ENCODE assay signal across 30 cellular contexts in the genomic region with DNA sequence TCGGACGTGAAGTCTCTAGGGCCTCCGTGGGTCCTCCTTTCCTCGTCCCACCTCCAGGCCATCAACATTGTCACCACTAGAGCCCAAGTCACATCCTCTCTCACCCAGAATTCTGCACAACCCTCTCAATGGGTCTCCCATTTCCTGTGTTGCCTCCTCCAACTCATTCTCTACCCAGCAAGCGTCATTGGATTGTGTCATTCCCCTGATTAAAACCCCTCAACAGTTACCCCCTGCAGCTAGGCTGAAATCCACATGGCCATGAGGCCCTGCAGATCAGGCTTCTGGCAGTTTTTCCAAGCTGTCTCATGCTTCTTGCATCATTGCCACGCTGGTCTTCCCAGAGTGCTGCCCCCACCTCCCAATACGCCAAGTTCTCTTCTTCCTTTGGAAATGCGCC.
"Had no signal": no experiment of that assay in that cellular context is flagged by ENCODE, and none has a peak within 500 bp of the region (broad histone marks: within the 10 kb centered on the region; RNA-seq: fewer than 3 reads in every experiment).

No MANE protein-coding gene starts in this region.

- H3K9me3 Mint-ChIP-seq: activated CD4-positive, alpha-beta memory T cell treated with anti-CD3 and anti-CD28 coated beads for 36 hours; activated naive CD4-positive, alpha-beta T cell treated with anti-CD3 and anti-CD28 coated beads for 36 hours; activated naive CD4-positive, alpha-beta T cell treated with anti-CD3 and anti-CD28 coated beads, Interleukin-2, amount 50 U/mL, for 72 hours; activated naive CD8-positive, alpha-beta T cell treated with anti-CD3 and anti-CD28 coated beads, Interleukin-2, amount 10 ng/mL, durations not matched to agents 7 days and 5 days; activated T-helper 1 cell treated with anti-CD3 and anti-CD28 coated beads, Interleukin-12 subunit alpha, Interleukin-12 subunit beta, Interleukin-2, Interleukin-4 antibody, amounts not matched to agents 30 ng/mL and 10 ng/mL and 1 ng/mL, durations not matched to agents 14 hours and 24 hours and 36 hours; activated T-helper 2 cell treated with anti-CD3 and anti-CD28 coated beads, Interferon-gamma antibody, Interleukin-2, Interleukin-4, amounts not matched to agents 10 μg/mL and 5 μg/mL and 100 μg/mL, durations not matched to agents 14 hours and 24 hours and 36 hours; central memory CD8-positive, alpha-beta T cell; dendritic cell treated with granulocyte-macrophage colony-stimulating factor and Interleukin-4, amounts not matched to agents 40 ng/mL and 50 ng/mL, for 4 days; endodermal cell had no signal

- H3K27ac ChIP-seq: brain microvascular endothelial cell, coronary artery, dorsolateral prefrontal cortex, foreskin keratinocyte, gastrocnemius medialis, heart left ventricle had no signal

- H3K36me3 ChIP-seq: brain microvascular endothelial cell, gastrocnemius medialis, heart left ventricle had no signal

- H3K4me3 ChIP-seq: coronary artery, dorsolateral prefrontal cortex, gastrocnemius medialis, heart left ventricle had no signal

- H3K9me3 ChIP-seq: gastrocnemius medialis, heart left ventricle had no signal

- ATAC-seq: activated CD8-positive, alpha-beta memory T cell treated with anti-CD3 and anti-CD28 coated beads, Interleukin-2, amount 10 ng/mL, durations not matched to agents 7 days and 5 days; activated CD8-positive, alpha-beta T cell treated with anti-CD3 and anti-CD28 coated beads, Interleukin-2, amount 10 ng/mL, durations not matched to agents 7 days and 5 days; activated naive CD4-positive, alpha-beta T cell treated with anti-CD3 and anti-CD28 coated beads, Interleukin-2, amount 50 U/mL, for 72 hours; esophagus mucosa; foreskin keratinocyte; gastrocnemius medialis; heart left ventricle; WTC11 had no signal

- H3K36me3 Mint-ChIP-seq: activated CD4-positive, alpha-beta memory T cell treated with anti-CD3 and anti-CD28 coated beads for 36 hours; activated CD8-positive, alpha-beta memory T cell treated with anti-CD3 and anti-CD28 coated beads, Interleukin-2, amount 10 ng/mL, durations not matched to agents 7 days and 5 days; activated naive CD4-positive, alpha-beta T cell treated with anti-CD3 and anti-CD28 coated beads, Interleukin-2, amount 50 U/mL, for 72 hours; activated naive CD8-positive, alpha-beta T cell treated with anti-CD3 and anti-CD28 coated beads, Interleukin-2, amount 10 ng/mL, durations not matched to agents 7 days and 5 days; WTC11 had no signal

- H3K27ac Mint-ChIP-seq: activated CD4-positive, alpha-beta memory T cell treated with anti-CD3 and anti-CD28 coated beads for 36 hours; activated CD8-positive, alpha-beta memory T cell treated with anti-CD3 and anti-CD28 coated beads, Interleukin-2, amount 10 ng/mL, durations not matched to agents 7 days and 5 days; activated CD8-positive, alpha-beta T cell treated with anti-CD3 and anti-CD28 coated beads, Interleukin-2, amount 10 ng/mL, durations not matched to agents 7 days and 5 days; activated naive CD4-positive, alpha-beta T cell treated with anti-CD3 and anti-CD28 coated beads for 36 hours; activated naive CD4-positive, alpha-beta T cell treated with anti-CD3 and anti-CD28 coated beads, Interleukin-2, amount 50 U/mL, for 72 hours; activated naive CD8-positive, alpha-beta T cell treated with anti-CD3 and anti-CD28 coated beads, Interleukin-2, amount 10 ng/mL, durations not matched to agents 7 days and 5 days; activated T-helper 1 cell treated with anti-CD3 and anti-CD28 coated beads, Interleukin-12 subunit alpha, Interleukin-12 subunit beta, Interleukin-2, Interleukin-4 antibody, amounts not matched to agents 30 ng/mL and 10 ng/mL and 1 ng/mL, durations not matched to agents 14 hours and 24 hours and 36 hours; activated T-helper 2 cell treated with anti-CD3 and anti-CD28 coated beads, Interferon-gamma antibody, Interleukin-2, Interleukin-4, amounts not matched to agents 10 μg/mL and 5 μg/mL and 100 μg/mL, durations not matched to agents 14 hours and 24 hours and 36 hours; dendritic cell treated with granulocyte-macrophage colony-stimulating factor and Interleukin-4, amounts not matched to agents 40 ng/mL and 50 ng/mL, for 4 days; endodermal cell; WTC11 had no signal

- DNase-seq: activated CD4-positive, alpha-beta memory T cell treated with anti-CD3 and anti-CD28 coated beads for 36 hours; activated CD4-positive, alpha-beta T cell treated with anti-CD3 and anti-CD28 coated beads for 1 hour; activated CD4-positive, alpha-beta T cell treated with anti-CD3 and anti-CD28 coated beads for 4 hours; activated CD8-positive, alpha-beta memory T cell treated with anti-CD3 and anti-CD28 coated beads, Interleukin-2, amount 10 ng/mL, durations not matched to agents 7 days and 5 days; activated CD8-positive, alpha-beta memory T cell treated with anti-CD3 and anti-CD28 coated beads, Interleukin-2, amount 50 U/mL, for 4 hours; activated CD8-positive, alpha-beta T cell treated with anti-CD3 and anti-CD28 coated beads, Interleukin-2, amount 10 ng/mL, durations not matched to agents 7 days and 5 days; activated effector memory CD4-positive, alpha-beta T cell treated with anti-CD3 and anti-CD28 coated beads, Interleukin-2, amount 50 U/mL, for 16 hours; activated naive CD4-positive, alpha-beta T cell treated with anti-CD3 and anti-CD28 coated beads for 36 hours; activated naive CD8-positive, alpha-beta T cell treated with anti-CD3 and anti-CD28 coated beads, Interleukin-2, amount 10 ng/mL, durations not matched to agents 7 days and 5 days; activated T-cell treated with anti-CD3 and anti-CD28 coated beads, Interleukin-2, amount 50 U/mL, for 1 hour; activated T-cell treated with anti-CD3 and anti-CD28 coated beads, Interleukin-2, amount 50 U/mL, for 48 hours; amniotic stem cell; anterior cingulate cortex; brain microvascular endothelial cell; dorsolateral prefrontal cortex; effector memory CD4-positive, alpha-beta T cell; endodermal cell; foreskin keratinocyte; gastrocnemius medialis; glutamatergic neuron; heart left ventricle; T-helper 2 cell had no signal

- H3K4me1 ChIP-seq: gastrocnemius medialis had no signal

- H3K4me3 Mint-ChIP-seq: activated CD4-positive, alpha-beta memory T cell treated with anti-CD3 and anti-CD28 coated beads for 36 hours; activated CD8-positive, alpha-beta memory T cell treated with anti-CD3 and anti-CD28 coated beads, Interleukin-2, amount 10 ng/mL, durations not matched to agents 7 days and 5 days; activated CD8-positive, alpha-beta T cell treated with anti-CD3 and anti-CD28 coated beads, Interleukin-2, amount 10 ng/mL, durations not matched to agents 7 days and 5 days; activated naive CD4-positive, alpha-beta T cell treated with anti-CD3 and anti-CD28 coated beads for 36 hours; activated naive CD8-positive, alpha-beta T cell treated with anti-CD3 and anti-CD28 coated beads, Interleukin-2, amount 10 ng/mL, durations not matched to agents 7 days and 5 days; activated T-helper 1 cell treated with anti-CD3 and anti-CD28 coated beads, Interleukin-12 subunit alpha, Interleukin-12 subunit beta, Interleukin-2, Interleukin-4 antibody, amounts not matched to agents 30 ng/mL and 10 ng/mL and 1 ng/mL, durations not matched to agents 14 hours and 24 hours and 36 hours; central memory CD8-positive, alpha-beta T cell; dendritic cell treated with granulocyte-macrophage colony-stimulating factor and Interleukin-4, amounts not matched to agents 40 ng/mL and 50 ng/mL, for 4 days; endodermal cell; WTC11 had no signal
